In genomic region chrX:52873825-52874224, GRCh38 we compare ENCODE assay signal across 4 cellular contexts. TPM values are rescaled to one million over a fixed set of nuclear protein-coding genes. Genes with fewer than 3 reads are reported as not detected.
"Had no signal": no experiment of that assay in that cellular context is flagged by ENCODE, and none has a peak within 500 bp of the region (broad histone marks: within the 10 kb centered on the region; RNA-seq: fewer than 3 reads in every experiment).

No MANE protein-coding gene starts in this region.

RNA-seq across cellular contexts. Expression of gene XAGE3, which starts 5.9 kb away (rescaled TPM):
- total RNA-seq: LHCN-M2, M059J, MCF 10A, NCI-H460 had no signal
